ENCODE assay signal across 25 cellular contexts in the genomic region with DNA sequence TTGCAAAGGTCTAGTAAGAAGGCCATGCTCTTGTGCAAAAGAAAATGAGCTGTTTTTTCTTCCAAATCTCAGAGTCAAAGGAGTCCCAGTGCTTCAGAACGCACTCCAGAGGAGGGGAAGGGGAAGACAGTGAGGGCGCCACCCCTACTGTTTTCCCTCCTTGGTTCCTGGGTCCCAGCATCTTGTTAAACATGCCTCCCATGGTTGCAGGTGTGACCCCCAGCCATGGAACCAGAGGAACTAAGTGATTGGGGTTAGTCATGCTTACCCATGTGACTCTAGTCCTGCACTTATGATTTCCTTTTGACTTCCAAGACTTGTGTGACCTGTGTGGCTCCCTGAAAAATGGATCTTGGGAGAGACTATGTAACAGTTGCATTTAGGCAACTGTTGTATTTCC.
"Had no signal": no experiment of that assay in that cellular context is flagged by ENCODE, and none has a peak within 500 bp of the region (broad histone marks: within the 10 kb centered on the region; RNA-seq: fewer than 3 reads in every experiment).

No MANE protein-coding gene starts in this region.

- H2AFZ ChIP-seq: hepatocyte had no signal

- H3K4me3 ChIP-seq: ascending aorta, coronary artery, dorsolateral prefrontal cortex, gastrocnemius medialis, hepatocyte, mucosa of descending colon, spleen, tibial nerve had no signal

- H3K4me1 ChIP-seq: ascending aorta, gastrocnemius medialis, spleen, tibial nerve had no signal

- H3K27me3 ChIP-seq: ascending aorta, dorsolateral prefrontal cortex, gastrocnemius medialis, hepatocyte, spleen, tibial nerve had no signal

- H3K9me3 ChIP-seq: gastrocnemius medialis had no signal

- H3K36me3 ChIP-seq: gastrocnemius medialis had no signal

- H3K79me2 ChIP-seq: hepatocyte had no signal

- H3K27ac ChIP-seq: ascending aorta, coronary artery, dorsolateral prefrontal cortex, gastrocnemius medialis, hepatocyte, spleen, tibial nerve, VCaP had no signal

- FAIRE-seq: keratinocyte, TTC549 had no signal

- H3K4me2 ChIP-seq: hepatocyte had no signal

- DNase-seq: activated CD4-positive, alpha-beta T cell treated with anti-CD3 and anti-CD28 coated beads for 4 hours; activated CD4-positive, alpha-beta T cell treated with anti-CD3 and anti-CD28 coated beads, Interleukin-2, amount 50 U/mL, for 4 hours; activated naive CD4-positive, alpha-beta T cell treated with anti-CD3 and anti-CD28 coated beads for 36 hours; activated naive CD8-positive, alpha-beta T cell treated with anti-CD3 and anti-CD28 coated beads for 36 hours; activated T-cell treated with anti-CD3 and anti-CD28 coated beads for 4 hours; activated T-cell treated with anti-CD3 and anti-CD28 coated beads, Interleukin-2, amount 50 U/mL, for 72 hours; dorsolateral prefrontal cortex; effector memory CD4-positive, alpha-beta T cell; erythroblast; gastrocnemius medialis; left cardiac atrium; left ventricle myocardium superior; posterior cingulate gyrus; right cardiac atrium; spleen; stimulated activated naive CD4-positive, alpha-beta T cell; T-helper 9 cell had no signal
